27 cellular contexts compared by ENCODE assay signal in genomic region chr17:41463746-41464145, GRCh38. TPM values are rescaled to one million over a fixed set of nuclear protein-coding genes. Genes with fewer than 3 reads are reported as not detected.
DNase-seq lines count a peak whose midpoint lies in the region; ATAC-seq, FAIRE-seq and TF ChIP-seq lines count a peak whose summit lies in the region.
"Had no signal": no experiment of that assay in that cellular context is flagged by ENCODE, and none has a peak within 500 bp of the region (broad histone marks: within the 10 kb centered on the region; RNA-seq: fewer than 3 reads in every experiment).

No MANE protein-coding gene starts in this region.

- no peak overlapping the region for H3K4me2 ChIP-seq in neuronal stem cell (ENCODE audit: insufficient read depth, low read length, poor library complexity, severe bottlenecking)
- H3K4me2 ChIP-seq: BLaER1 treated with 17β-estradiol and CSF1 and Interleukin-3, amounts not matched to agents 10 nM and 100 nM had no signal

- H3K4ac ChIP-seq in neuronal stem cell (ENCODE audit: low read length), result no peak overlapping the region

- H3K9ac ChIP-seq in neuronal stem cell (ENCODE audit: low read depth, low read length, poor library complexity), result no peak overlapping the region
- H3K9ac ChIP-seq: BLaER1 treated with 17β-estradiol and CSF1 and Interleukin-3, amounts not matched to agents 10 nM and 100 nM; GM23248 had no signal

- in situ Hi-C loops in Panc1 (cut with HindIII; ENCODE audit: low pct_unique_long_range_greater_than_20kb, low sequenced_read_pairs), result no loop called here

- peaks cover 17% of the 10 kb centered on the region for H3K4me1 ChIP-seq in Panc1 (ENCODE audit: control insufficient read depth, insufficient read depth, low read length)
- no peaks in the 10 kb centered on the region for H3K4me1 ChIP-seq in neuronal stem cell (ENCODE audit: control insufficient read depth in 2 of 2, insufficient read depth in 1 of 2, low read depth in 1 of 2, low read length in 2 of 2)
- no peaks in the 10 kb centered on the region for H3K4me1 ChIP-seq in upper lobe of right lung

- H2AK5ac ChIP-seq in neuronal stem cell (ENCODE audit: low read depth, low read length), result no peak overlapping the region

- H3K27ac ChIP-seq in Panc1 (ENCODE audit: low read length) (peak overlapping the region; percentile 85), neuronal stem cell (replicated peaks; ENCODE audit: low read length) (no peak overlapping the region), upper lobe of right lung (no peak overlapping the region)
- H3K27ac ChIP-seq: 22Rv1; A549; BLaER1 treated with 17β-estradiol and CSF1 and Interleukin-3, amounts not matched to agents 10 nM and 100 nM; GM23248 had no signal

- H2BK120ac ChIP-seq in neuronal stem cell (ENCODE audit: low read depth, low read length), result no peak overlapping the region

- H3K27me3 ChIP-seq in Panc1 (ENCODE audit: control insufficient read depth, insufficient read depth, low read length), result no peaks in the 10 kb centered on the region
- H3K27me3 ChIP-seq in neuronal stem cell (ENCODE audit: control insufficient read depth in 3 of 3, insufficient read depth in 3 of 3, low read depth in 1 of 3, low read length in 3 of 3), result no peaks in the 10 kb centered on the region
- H3K27me3 ChIP-seq in upper lobe of right lung, result no peaks in the 10 kb centered on the region
- H3K27me3 ChIP-seq: BE2C; BLaER1 treated with 17β-estradiol and CSF1 and Interleukin-3, amounts not matched to agents 10 nM and 100 nM had no signal

- POLR2A ChIA-PET in Panc1 (lab: Charles Lee), result interaction anchor here (0.7 kb wide), 1 partner anchor 10 kb away, joined by 3 read pairs; no protein-coding TSS in a partner anchor

- H3K18ac ChIP-seq in neuronal stem cell (ENCODE audit: low read length), result no peak overlapping the region

- H2BK5ac ChIP-seq in neuronal stem cell (ENCODE audit: low read length), result no peak overlapping the region

- DNase-seq in A172 (ENCODE audit: low spot score) (peak; percentile 20), HTR-8/SVneo (ENCODE audit: insufficient read length, low spot score) (no peak), Panc1 (ENCODE audit: low read depth, low spot score) (no peak), neuronal stem cell (ENCODE audit: low spot score) (no peak), RKO (ENCODE audit: low spot score) (no peak), upper lobe of right lung (no peak)
- DNase-seq in effector CD8-positive, alpha-beta T cell (lab: John Stamatoyannopoulos, UW), result no peak
- DNase-seq: ACHN; AML-193; BE2C; CD4-positive, alpha-beta T cell; CD8-positive, alpha-beta memory T cell; DMS 273 treated with DMSO at 0.1 percent for 48 hours; DMS79 treated with DMSO at 0.1 percent for 48 hours; H7 had no signal

- no peak overlapping the region for H2BK12ac ChIP-seq in neuronal stem cell (ENCODE audit: low read length)

- intact Hi-C loops in Panc1 (cut with micrococcal nuclease; ENCODE audit: unreplicated experiment), result no loop called here
- intact Hi-C loops in upper lobe of right lung (cut with DNase I), result no loop called here

- no peak for TF ChIP-seq CTCF in Panc1 (IDR thresholded peaks at IDR 0.05)
- no peak for TF ChIP-seq CTCF in upper lobe of right lung (IDR thresholded peaks at IDR 0.05)

- no peak overlapping the region for H4K8ac ChIP-seq in neuronal stem cell (ENCODE audit: low read depth, low read length)

- no peak overlapping the region for H4K91ac ChIP-seq in neuronal stem cell (ENCODE audit: low read depth, low read length, poor library complexity)

- BruUV-seq in Panc1 (replicated peaks; lab: Mats Ljungman, UMichigan), result no TSS peak

- no peaks in the 10 kb centered on the region for H3K79me1 ChIP-seq in neuronal stem cell (ENCODE audit: low read depth, low read length)

- peak overlapping the region; percentile 4 for H2BK15ac ChIP-seq in neuronal stem cell (ENCODE audit: low read length)

- CTCF ChIA-PET in Panc1 (lab: Charles Lee), result no interaction called here

- ATAC-seq in Panc1 (no peak), upper lobe of right lung (no peak), HG02623 (IDR thresholded peaks at IDR 0.05; ENCODE audit: unreplicated experiment) (no peak)

- no peak overlapping the region for H3K4me3 ChIP-seq in Panc1 (ENCODE audit: low read depth in 2 of 2, low read length in 2 of 2)
- H3K4me3 ChIP-seq in neuronal stem cell (ENCODE audit: low read length in 2 of 2), result no peak overlapping the region
- H3K4me3 ChIP-seq in upper lobe of right lung, result no peak overlapping the region
- H3K4me3 ChIP-seq: A549; BLaER1 treated with 17β-estradiol and CSF1 and Interleukin-3, amounts not matched to agents 10 nM and 100 nM; GM23248 had no signal

- H3K23ac ChIP-seq in neuronal stem cell (ENCODE audit: low read depth, low read length, poor library complexity), result no peak overlapping the region

- H3K9me3 ChIP-seq in Panc1 (ENCODE audit: control insufficient read depth, insufficient read depth, low read depth, low read length) (peaks cover 5% of the 10 kb centered on the region; the same call in 1 of the 2 replicates), neuronal stem cell (replicated peaks in 1 of 2; ENCODE audit: control insufficient read depth in 2 of 2, insufficient read depth in 1 of 2, low read depth in 1 of 2, low read length in 2 of 2) (no peaks in the 10 kb centered on the region), upper lobe of right lung (no peaks in the 10 kb centered on the region)
- H3K9me3 ChIP-seq: BE2C had no signal

- H2AFZ ChIP-seq in neuronal stem cell (ENCODE audit: low read length), result no peak overlapping the region
- H2AFZ ChIP-seq: GM23248 had no signal

- no peaks in the 10 kb centered on the region for H3K36me3 ChIP-seq in Panc1 (ENCODE audit: control insufficient read depth, insufficient read depth, low read length)
- H3K36me3 ChIP-seq in neuronal stem cell (replicated peaks in 1 of 2; ENCODE audit: control insufficient read depth in 2 of 2, insufficient read depth in 2 of 2, low read length in 2 of 2), result no peaks in the 10 kb centered on the region
- no peaks in the 10 kb centered on the region for H3K36me3 ChIP-seq in upper lobe of right lung
- H3K36me3 ChIP-seq: BE2C; BLaER1 treated with 17β-estradiol and CSF1 and Interleukin-3, amounts not matched to agents 10 nM and 100 nM had no signal

- peak; percentile 16 for FAIRE-seq in HTR-8/SVneo (lab: Jason Lieb, UNC)
- FAIRE-seq: A549, D721Med, G401.6, GM12892, GM19239, H1 had no signal

- H3K14ac ChIP-seq in neuronal stem cell (ENCODE audit: low read length), result no peak overlapping the region

- WGBS in neuronal stem cell (ENCODE audit: extremely low coverage in 2 of 2, insufficient read length in 2 of 2, insufficient replicate concordance in 1 of 2), 2 donors, result no CpG with 5 or more reads among the region's 8 CpGs

RNA-seq across cellular contexts. Expression of gene KRT32, which starts 3.4 kb away (rescaled TPM):
- 0.12 TPM in 1 of 2 replicates, not detected in the other for total RNA-seq in A172 (2014; rRNA removed; shearing (Covaris generic))
- total RNA-seq in Panc1 (2021; ENCODE audit: unreplicated experiment), result 0.72 TPM
- 1.0 TPM for polyA plus RNA-seq in Panc1 (2012; ENCODE audit: insufficient read length)
- polyA plus RNA-seq in neuronal stem cell (2013, experiment 1 of 2), result not detected
- polyA plus RNA-seq in neuronal stem cell (2013, experiment 2 of 2), result not detected
- not detected for total RNA-seq in upper lobe of right lung
- total RNA-seq: CD4-positive, alpha-beta T cell; CD8-positive, alpha-beta memory T cell; GM23248; H1; H7 had no signal
- polyA plus RNA-seq: A549; CD14-positive monocyte; CD8-positive, alpha-beta memory T cell; GM23248; H1 had no signal

RNA-seq across cellular contexts. Expression of gene KRT35, which starts 17.2 kb away (rescaled TPM):
- total RNA-seq in A172 (2014; rRNA removed; shearing (Covaris generic)), result not detected in 2 replicates
- not detected for total RNA-seq in Panc1 (2021; ENCODE audit: unreplicated experiment)
- not detected for polyA plus RNA-seq in Panc1 (2012; ENCODE audit: insufficient read length)
- polyA plus RNA-seq in neuronal stem cell (2013, experiment 1 of 2), result not detected
- polyA plus RNA-seq in neuronal stem cell (2013, experiment 2 of 2), result not detected
- not detected for total RNA-seq in upper lobe of right lung
- total RNA-seq: CD4-positive, alpha-beta T cell; CD8-positive, alpha-beta memory T cell; Daoy; GM23248; H1; H7 had no signal
- polyA plus RNA-seq: A549; CD14-positive monocyte; CD8-positive, alpha-beta memory T cell; GM23248; H1 had no signal

RNA-seq across cellular contexts. Expression of gene KRT38, which starts 23.0 kb away (rescaled TPM):
- not detected in 2 replicates for total RNA-seq in A172 (2014; rRNA removed; shearing (Covaris generic))
- total RNA-seq in Panc1 (2021; ENCODE audit: unreplicated experiment) (not detected), upper lobe of right lung (not detected)
- polyA plus RNA-seq in Panc1 (2012; ENCODE audit: insufficient read length), result not detected
- polyA plus RNA-seq in neuronal stem cell (2013, experiment 1 of 2), result not detected
- polyA plus RNA-seq in neuronal stem cell (2013, experiment 2 of 2), result not detected
- total RNA-seq: CD4-positive, alpha-beta T cell; CD8-positive, alpha-beta memory T cell; Daoy; GM23248; H1; H7 had no signal
- polyA plus RNA-seq: A549; CD14-positive monocyte; CD8-positive, alpha-beta memory T cell; GM23248; H1 had no signal

RNA-seq across cellular contexts. Expression of gene KRT36, which starts 26.0 kb away (rescaled TPM):
- total RNA-seq in A172 (2014; rRNA removed; shearing (Covaris generic)), result 0.05 TPM in 1 of 2 replicates, not detected in the other
- not detected for total RNA-seq in Panc1 (2021; ENCODE audit: unreplicated experiment)
- polyA plus RNA-seq in Panc1 (2012; ENCODE audit: insufficient read length), result 0.18 TPM
- polyA plus RNA-seq in neuronal stem cell (2013, experiment 1 of 2), result not detected
- polyA plus RNA-seq in neuronal stem cell (2013, experiment 2 of 2), result not detected
- not detected for total RNA-seq in upper lobe of right lung
- total RNA-seq: CD4-positive, alpha-beta T cell; CD8-positive, alpha-beta memory T cell; Daoy; GM23248; H1; H7 had no signal
- polyA plus RNA-seq: A549; CD8-positive, alpha-beta memory T cell; GM23248; H1 had no signal

RNA-seq across cellular contexts. Expression of gene KRT37, which starts 39.4 kb away (rescaled TPM):
- total RNA-seq in A172 (2014; rRNA removed; shearing (Covaris generic)), result not detected in 2 replicates
- not detected for total RNA-seq in Panc1 (2021; ENCODE audit: unreplicated experiment)
- polyA plus RNA-seq in Panc1 (2012; ENCODE audit: insufficient read length), result not detected
- not detected for polyA plus RNA-seq in neuronal stem cell (2013, experiment 1 of 2)
- not detected for polyA plus RNA-seq in neuronal stem cell (2013, experiment 2 of 2)
- not detected for total RNA-seq in upper lobe of right lung
- total RNA-seq: CD4-positive, alpha-beta T cell; CD8-positive, alpha-beta memory T cell; Daoy; GM23248; H1; H7 had no signal
- polyA plus RNA-seq: A549; CD14-positive monocyte; CD8-positive, alpha-beta memory T cell; GM23248; H1 had no signal
